8 cellular contexts compared by ENCODE assay signal in genomic region chr13:97028441-97029299, GRCh38. TPM values are rescaled to one million over a fixed set of nuclear protein-coding genes. Genes with fewer than 3 reads are reported as not detected.
DNase-seq lines count a peak whose midpoint lies in the region; ATAC-seq, FAIRE-seq and TF ChIP-seq lines count a peak whose summit lies in the region.

No MANE protein-coding gene starts in this region.

- no peaks in the 10 kb centered on the region for H3K36me3 ChIP-seq in fibroblast of lung (ENCODE audit: control insufficient read depth, insufficient read depth, low read length)
- no peaks in the 10 kb centered on the region for H3K36me3 ChIP-seq in neural cell (ENCODE audit: insufficient read depth, low read length)

- H3K27ac ChIP-seq in fibroblast of lung (ENCODE audit: insufficient read depth, low read length) (no peak overlapping the region), neural cell (ENCODE audit: low read length) (no peak overlapping the region)

- H3K27me3 ChIP-seq in fibroblast of lung (ENCODE audit: control insufficient read depth, insufficient read depth, low read length) (no peaks in the 10 kb centered on the region), neural cell (ENCODE audit: insufficient read depth, low read depth, low read length) (no peaks in the 10 kb centered on the region)

- no peak for ATAC-seq in GM19452 (IDR thresholded peaks at IDR 0.05; ENCODE audit: unreplicated experiment)

- no peaks in the 10 kb centered on the region for H3F3A ChIP-seq in neural cell (ENCODE audit: insufficient read depth, low read length, poor library complexity, severe bottlenecking)

- TF ChIP-seq CTCF in fibroblast of lung (conservative IDR thresholded peaks at IDR 0.05 in 1 of 2, IDR thresholded peaks at IDR 0.05 in 1 of 2; ENCODE audit: low read depth in 1 of 2, low read length in 2 of 2) (peak; percentile 83 to 92), neural cell (IDR thresholded peaks at IDR 0.05; ENCODE audit: poor library complexity, severe bottlenecking) (peak; percentile 90)

- TF ChIP-seq EP300 in neural cell (conservative IDR thresholded peaks at IDR 0.05; ENCODE audit: poor library complexity, severe bottlenecking), result no peak

- FAIRE-seq in urothelium cell line (lab: Jason Lieb, UNC), result no peak

- H3K4me1 ChIP-seq in fibroblast of lung (ENCODE audit: control insufficient read depth, extremely low read depth, insufficient read depth, low read length), result peaks cover 2% of the 10 kb centered on the region

- H4K20me1 ChIP-seq in fibroblast of lung (ENCODE audit: control insufficient read depth, extremely low read depth, insufficient read depth, low read length), result no peaks in the 10 kb centered on the region
- no peaks in the 10 kb centered on the region for H4K20me1 ChIP-seq in neural cell (ENCODE audit: insufficient read depth)

- no peak overlapping the region for H3K4me3 ChIP-seq in fibroblast of lung (replicated peaks in 1 of 4; ENCODE audit: control extremely low read depth in 1 of 4, insufficient read depth in 1 of 4, low read depth in 3 of 4, low read length in 4 of 4)
- H3K4me3 ChIP-seq in neural cell (ENCODE audit: low read length), result no peak overlapping the region

- DNase-seq in D341Med (ENCODE audit: low spot score), result peak; percentile 69
- peak; percentile 53 for DNase-seq in HCEC 1CT
- DNase-seq in NCI-H526 treated with DMSO at 0.1 percent for 48 hours (lab: John Stamatoyannopoulos, UW), result peak; percentile 46
- peak; percentile 46 for DNase-seq in activated CD8-positive, alpha-beta memory T cell treated with anti-CD3 and anti-CD28 coated beads, Interleukin-2, amount 50 U/mL, for 4 hours
- peak; percentile 19 to 58 for DNase-seq in fibroblast of lung (ENCODE audit: low read depth in 2 of 2)
- DNase-seq in urothelium cell line (ENCODE audit: low spot score), result peak; percentile 42

- no peaks in the 10 kb centered on the region for H3K79me2 ChIP-seq in fibroblast of lung (ENCODE audit: control insufficient read depth, insufficient read depth, low read length)
- H3K79me2 ChIP-seq in neural cell (replicated peaks; ENCODE audit: insufficient read depth, low read length), result no peaks in the 10 kb centered on the region

- H3K4me2 ChIP-seq in fibroblast of lung (ENCODE audit: extremely low read depth, insufficient read depth, low read length) (no peak overlapping the region), neural cell (ENCODE audit: low read length) (no peak overlapping the region)

- H3K9ac ChIP-seq in fibroblast of lung (ENCODE audit: insufficient read depth, low read length), result no peak overlapping the region
- no peak overlapping the region for H3K9ac ChIP-seq in neural cell (ENCODE audit: low read length)

- H2AFZ ChIP-seq in fibroblast of lung (ENCODE audit: low read length) (peak overlapping the region; percentile 40), neural cell (ENCODE audit: low read depth, low read length) (no peak overlapping the region)

- TF ChIP-seq RAD21 in neural cell (conservative IDR thresholded peaks at IDR 0.05), result peak; percentile 89

- no peaks in the 10 kb centered on the region for H3K9me3 ChIP-seq in fibroblast of lung (ENCODE audit: control insufficient read depth, insufficient read depth, low read depth, low read length)
- no peaks in the 10 kb centered on the region for H3K9me3 ChIP-seq in neural cell (ENCODE audit: low read length)

- H3K9me2 ChIP-seq in neural cell (ENCODE audit: insufficient read depth, low read length), result no peaks in the 10 kb centered on the region

TF ChIP-seq in neural cell, 6 proteins besides CTCF, POLR2A, EP300 and RAD21:
- TF ChIP-seq EZH2 (IDR thresholded peaks at IDR 0.05; ENCODE audit: borderline replicate concordance, insufficient read depth, low read length, poor library complexity, severe bottlenecking), result no peak
- peak; percentile 90 for TF ChIP-seq SMC3 (conservative IDR thresholded peaks at IDR 0.05; ENCODE audit: poor library complexity)

RNA-seq across cellular contexts. Expression of gene OXGR1, which starts 34.4 kb away (rescaled TPM):
- total RNA-seq in fibroblast of lung, result not detected in 2 replicates
- not detected in 2 replicates for polyA plus RNA-seq in fibroblast of lung
- polyA plus RNA-seq in fibroblast of lung (2012), result not detected in 2 replicates
- not detected in 2 replicates for polyA minus RNA-seq in fibroblast of lung (ENCODE audit: low replicate concordance)
- polyA plus RNA-seq in neural cell, result not detected in 2 replicates
- not detected in 2 replicates for polyA minus RNA-seq in neural cell
